33 cellular contexts compared by ENCODE assay signal in genomic region chr1:2928733-2929325, GRCh38.
"Had no signal": no experiment of that assay in that cellular context is flagged by ENCODE, and none has a peak within 500 bp of the region (broad histone marks: within the 10 kb centered on the region; RNA-seq: fewer than 3 reads in every experiment).

No MANE protein-coding gene starts in this region.

- H3K36me3 ChIP-seq: adrenal gland, esophagus squamous epithelium, right lobe of liver, upper lobe of left lung, vagina had no signal

- H3K4me3 Mint-ChIP-seq: activated naive CD4-positive, alpha-beta T cell treated with anti-CD3 and anti-CD28 coated beads for 36 hours; activated naive CD8-positive, alpha-beta T cell treated with anti-CD3 and anti-CD28 coated beads for 36 hours; activated T-helper 1 cell treated with anti-CD3 and anti-CD28 coated beads, Interleukin-12 subunit alpha, Interleukin-12 subunit beta, Interleukin-2, Interleukin-4 antibody, amounts not matched to agents 30 ng/mL and 10 ng/mL and 1 ng/mL, durations not matched to agents 14 hours and 24 hours and 36 hours; natural killer cell treated with Interleukin-12 subunit alpha and Interleukin-12 subunit beta and Interleukin-15 and Interleukin-18, amount 100 ng/mL, for 72 hours; stimulated activated effector memory CD8-positive, alpha-beta T cell treated with anti-CD3 and anti-CD28 coated beads, Interleukin-12 subunit alpha, Interleukin-12 subunit beta, amount 100 ng/mL, for 72 hours; stimulated activated naive CD8-positive, alpha-beta T cell treated with anti-CD3 and anti-CD28 coated beads, Interleukin-15, Interleukin-2, amounts not matched to agents 100 ng/mL and 50 ng/mL, for 24 hours; T-helper 1 cell treated with Interleukin-12 subunit alpha and Interleukin-12 subunit beta and Interleukin-4 antibody, amounts not matched to agents 30 μg/mL and 1 μg/mL, for 36 hours had no signal

- DNase-seq: activated CD4-positive, alpha-beta T cell treated with anti-CD3 and anti-CD28 coated beads for 48 hours; activated CD4-positive, alpha-beta T cell treated with anti-CD3 and anti-CD28 coated beads, Interleukin-2, amount 50 U/mL, for 48 hours; activated CD8-positive, alpha-beta memory T cell treated with anti-CD3 and anti-CD28 coated beads, Interleukin-2, amount 50 U/mL, for 4 hours; activated effector memory CD4-positive, alpha-beta T cell treated with anti-CD3 and anti-CD28 coated beads, Interleukin-2, amount 50 U/mL, for 16 hours; activated naive CD4-positive, alpha-beta T cell treated with anti-CD3 and anti-CD28 coated beads for 36 hours; activated naive CD8-positive, alpha-beta T cell treated with anti-CD3 and anti-CD28 coated beads for 36 hours; activated T-cell treated with anti-CD3 and anti-CD28 coated beads, Interleukin-2, amount 50 U/mL, for 1 hour; dermis blood vessel endothelial cell; effector CD8-positive, alpha-beta T cell; esophagus squamous epithelium; foreskin melanocyte; left ventricle myocardium superior; mucosa of descending colon; right lobe of liver; stimulated activated CD4-positive, alpha-beta T cell treated with anti-CD3 and anti-CD28 coated beads, Interleukin-12 subunit alpha, Interleukin-12 subunit beta, amount 100 ng/mL, for 4 hours; stimulated activated CD4-positive, alpha-beta T cell treated with anti-CD3 and anti-CD28 coated beads, Interleukin-4, amount 100 ng/mL, for 1 hour; T-helper 9 cell had no signal

- H3K9me3 Mint-ChIP-seq: activated naive CD4-positive, alpha-beta T cell treated with anti-CD3 and anti-CD28 coated beads for 36 hours; activated naive CD8-positive, alpha-beta T cell treated with anti-CD3 and anti-CD28 coated beads for 36 hours; activated T-helper 1 cell treated with anti-CD3 and anti-CD28 coated beads, Interleukin-12 subunit alpha, Interleukin-12 subunit beta, Interleukin-2, Interleukin-4 antibody, amounts not matched to agents 30 ng/mL and 10 ng/mL and 1 ng/mL, durations not matched to agents 14 hours and 24 hours and 36 hours; natural killer cell treated with Interleukin-12 subunit alpha and Interleukin-12 subunit beta and Interleukin-15 and Interleukin-18, amount 100 ng/mL, for 72 hours; stimulated activated effector memory CD8-positive, alpha-beta T cell treated with anti-CD3 and anti-CD28 coated beads, Interleukin-12 subunit alpha, Interleukin-12 subunit beta, amount 100 ng/mL, for 72 hours; stimulated activated naive CD8-positive, alpha-beta T cell treated with anti-CD3 and anti-CD28 coated beads, Interleukin-15, Interleukin-2, amounts not matched to agents 100 ng/mL and 50 ng/mL, for 24 hours; T-helper 1 cell treated with Interleukin-12 subunit alpha and Interleukin-12 subunit beta and Interleukin-4 antibody, amounts not matched to agents 30 μg/mL and 1 μg/mL, for 36 hours had no signal

- FAIRE-seq: colon, endometrium, islet of Langerhans, TTC549 had no signal

- H3K27ac ChIP-seq: adrenal gland, epithelial cell of prostate, esophagus squamous epithelium, right lobe of liver, upper lobe of left lung, vagina, VCaP had no signal

- H3K4me3 ChIP-seq: adrenal gland, esophagus squamous epithelium, mucosa of descending colon, right lobe of liver, upper lobe of left lung, vagina had no signal

- H3K27me3 Mint-ChIP-seq: activated naive CD8-positive, alpha-beta T cell treated with anti-CD3 and anti-CD28 coated beads for 36 hours; natural killer cell treated with Interleukin-12 subunit alpha and Interleukin-12 subunit beta and Interleukin-15 and Interleukin-18, amount 100 ng/mL, for 72 hours; progenitor cell of endocrine pancreas had no signal

- H3K27ac Mint-ChIP-seq: activated naive CD4-positive, alpha-beta T cell treated with anti-CD3 and anti-CD28 coated beads for 36 hours; activated naive CD8-positive, alpha-beta T cell treated with anti-CD3 and anti-CD28 coated beads for 36 hours; activated T-helper 1 cell treated with anti-CD3 and anti-CD28 coated beads, Interleukin-12 subunit alpha, Interleukin-12 subunit beta, Interleukin-2, Interleukin-4 antibody, amounts not matched to agents 30 ng/mL and 10 ng/mL and 1 ng/mL, durations not matched to agents 14 hours and 24 hours and 36 hours; natural killer cell treated with Interleukin-12 subunit alpha and Interleukin-12 subunit beta and Interleukin-15 and Interleukin-18, amount 100 ng/mL, for 72 hours; progenitor cell of endocrine pancreas; stimulated activated effector memory CD8-positive, alpha-beta T cell treated with anti-CD3 and anti-CD28 coated beads, Interleukin-12 subunit alpha, Interleukin-12 subunit beta, amount 100 ng/mL, for 72 hours; stimulated activated naive CD8-positive, alpha-beta T cell treated with anti-CD3 and anti-CD28 coated beads, Interleukin-15, Interleukin-2, amounts not matched to agents 100 ng/mL and 50 ng/mL, for 24 hours; T-helper 1 cell treated with Interleukin-12 subunit alpha and Interleukin-12 subunit beta and Interleukin-4 antibody, amounts not matched to agents 30 μg/mL and 1 μg/mL, for 36 hours had no signal

- ATAC-seq: activated CD4-positive, CD25-positive, alpha-beta regulatory T cell treated with anti-CD3 and anti-CD28 coated beads, Interleukin-2, amount 50 U/mL, for 24 hours; left ventricle myocardium superior; mucosa of descending colon; natural killer cell treated with Interleukin-12 subunit alpha and Interleukin-12 subunit beta and Interleukin-15 and Interleukin-18, amount 100 ng/mL, for 72 hours; right lobe of liver; stimulated activated effector memory CD8-positive, alpha-beta T cell treated with anti-CD3 and anti-CD28 coated beads, Interleukin-12 subunit alpha, Interleukin-12 subunit beta, amount 100 ng/mL, for 72 hours had no signal

- H3K36me3 Mint-ChIP-seq: activated naive CD8-positive, alpha-beta T cell treated with anti-CD3 and anti-CD28 coated beads for 36 hours; natural killer cell treated with Interleukin-12 subunit alpha and Interleukin-12 subunit beta and Interleukin-15 and Interleukin-18, amount 100 ng/mL, for 72 hours; stimulated activated effector memory CD8-positive, alpha-beta T cell treated with anti-CD3 and anti-CD28 coated beads, Interleukin-12 subunit alpha, Interleukin-12 subunit beta, amount 100 ng/mL, for 72 hours had no signal

- H3K27me3 ChIP-seq: right lobe of liver, upper lobe of left lung, vagina had no signal

- H3K9me3 ChIP-seq: adrenal gland, esophagus squamous epithelium, mucosa of descending colon, right lobe of liver, upper lobe of left lung, vagina had no signal

- H3K4me1 Mint-ChIP-seq: activated naive CD8-positive, alpha-beta T cell treated with anti-CD3 and anti-CD28 coated beads for 36 hours; stimulated activated effector memory CD8-positive, alpha-beta T cell treated with anti-CD3 and anti-CD28 coated beads, Interleukin-12 subunit alpha, Interleukin-12 subunit beta, amount 100 ng/mL, for 72 hours had no signal

- H3K4me1 ChIP-seq: adrenal gland, esophagus squamous epithelium, right lobe of liver, upper lobe of left lung, vagina had no signal
